ENCODE assay signal across 8 cellular contexts in genomic region chr1:110084226-110085078, GRCh38. TPM values are rescaled to one million over a fixed set of nuclear protein-coding genes. Genes with fewer than 3 reads are reported as not detected.
DNase-seq lines count a peak whose midpoint lies in the region; FAIRE-seq lines count a peak whose summit lies in the region.

No MANE protein-coding gene starts in this region.

- no peak overlapping the region for H2BK15ac ChIP-seq in neuronal stem cell (ENCODE audit: low read length)

- peaks cover 32 to 95% (median 72%) of the 10 kb centered on the region in 3 experiments for H3K27me3 ChIP-seq in neuronal stem cell (ENCODE audit: control insufficient read depth in 3 of 3, insufficient read depth in 3 of 3, low read depth in 1 of 3, low read length in 3 of 3)

- no peak overlapping the region for H2BK120ac ChIP-seq in neuronal stem cell (ENCODE audit: low read depth, low read length)

- peak overlapping the region; percentile 65 for H2AFZ ChIP-seq in neuronal stem cell (ENCODE audit: low read length)

- no peak overlapping the region for H4K8ac ChIP-seq in neuronal stem cell (ENCODE audit: low read depth, low read length)

- no peaks in the 10 kb centered on the region for H3K36me3 ChIP-seq in neuronal stem cell (replicated peaks in 1 of 2; ENCODE audit: control insufficient read depth in 2 of 2, insufficient read depth in 2 of 2, low read length in 2 of 2)

- peaks cover 2% of the 10 kb centered on the region for H3K79me1 ChIP-seq in neuronal stem cell (ENCODE audit: low read depth, low read length)

- H2BK5ac ChIP-seq in neuronal stem cell (ENCODE audit: low read length) = no peak overlapping the region

- H3K27ac ChIP-seq in neuronal stem cell (replicated peaks; ENCODE audit: low read length) = no peak overlapping the region

- no peak overlapping the region for H3K14ac ChIP-seq in neuronal stem cell (ENCODE audit: low read length)

- no peak for FAIRE-seq in HTR-8/SVneo (lab: Jason Lieb, UNC)

- WGBS in neuronal stem cell (ENCODE audit: extremely low coverage in 2 of 2, insufficient read length in 2 of 2, insufficient replicate concordance in 1 of 2), 2 donors = no CpG with 5 or more reads among the region's 72 CpGs

- no peak overlapping the region for H3K4me3 ChIP-seq in neuronal stem cell (ENCODE audit: low read length in 2 of 2)

- H3K4me2 ChIP-seq in neuronal stem cell (ENCODE audit: insufficient read depth, low read length, poor library complexity, severe bottlenecking) = peak overlapping the region; percentile 30

- DNase-seq in stimulated activated CD4-positive, alpha-beta T cell treated with anti-CD3 and anti-CD28 coated beads, Interleukin-15, amount 100 ng/mL, for 24 hours = peak; percentile 56
- no peak for DNase-seq in stimulated activated CD4-positive, alpha-beta T cell treated with anti-CD3 and anti-CD28 coated beads, Interleukin-12 subunit alpha, Interleukin-12 subunit beta, amount 100 ng/mL, for 4 hours
- peak; percentile 72 for DNase-seq in activated CD8-positive, alpha-beta memory T cell treated with anti-CD3 and anti-CD28 coated beads, Interleukin-2, amount 50 U/mL, for 48 hours
- DNase-seq in globus pallidus (ENCODE audit: low spot score) (peak; percentile 16), neuronal stem cell (ENCODE audit: low spot score) (no peak), HTR-8/SVneo (ENCODE audit: insufficient read length, low spot score) (no peak), NCI-H146 (lab: John Stamatoyannopoulos, UW) (no peak), NCI-H1436 (lab: John Stamatoyannopoulos, UW) (no peak)

- H3K4me1 ChIP-seq in neuronal stem cell (ENCODE audit: control insufficient read depth in 2 of 2, insufficient read depth in 1 of 2, low read depth in 1 of 2, low read length in 2 of 2) = peaks cover 3 to 12% of the 10 kb centered on the region in 2 donors

- H4K91ac ChIP-seq in neuronal stem cell (ENCODE audit: low read depth, low read length, poor library complexity) = no peak overlapping the region

- H2BK12ac ChIP-seq in neuronal stem cell (ENCODE audit: low read length) = no peak overlapping the region

- H3K4ac ChIP-seq in neuronal stem cell (ENCODE audit: low read length) = no peak overlapping the region

- no peak overlapping the region for H2AK5ac ChIP-seq in neuronal stem cell (ENCODE audit: low read depth, low read length)

- H3K9me3 ChIP-seq in neuronal stem cell (replicated peaks in 1 of 2; ENCODE audit: control insufficient read depth in 2 of 2, insufficient read depth in 1 of 2, low read depth in 1 of 2, low read length in 2 of 2) = peaks cover 0 to 2% of the 10 kb centered on the region in 2 donors

- no peak overlapping the region for H3K18ac ChIP-seq in neuronal stem cell (ENCODE audit: low read length)

- peak overlapping the region; percentile 82 for H3K23ac ChIP-seq in neuronal stem cell (ENCODE audit: low read depth, low read length, poor library complexity)

- peak overlapping the region; percentile 65 for H3K9ac ChIP-seq in neuronal stem cell (ENCODE audit: low read depth, low read length, poor library complexity)

RNA-seq across cellular contexts. Expression of gene ALX3, which starts 14.0 kb away (rescaled TPM):
- polyA plus RNA-seq in neuronal stem cell (2013, experiment 1 of 2) = 0.53 TPM
- polyA plus RNA-seq in neuronal stem cell (2013, experiment 2 of 2) = 0.36 TPM

RNA-seq across cellular contexts. Expression of gene UBL4B, which starts 27.8 kb away (rescaled TPM):
- not detected for polyA plus RNA-seq in neuronal stem cell (2013, experiment 1 of 2)
- not detected for polyA plus RNA-seq in neuronal stem cell (2013, experiment 2 of 2)

RNA-seq across cellular contexts. Expression of gene STRIP1, which starts 50.0 kb away (rescaled TPM):
- polyA plus RNA-seq in neuronal stem cell (2013, experiment 1 of 2) = 30.2 TPM
- polyA plus RNA-seq in neuronal stem cell (2013, experiment 2 of 2) = 29.8 TPM

Comparison
In these comparisons a context has a peak if more than half of its experiments do, and no peak if none do; other contexts are left out.
1. DNase-seq: peak in stimulated activated CD4-positive, alpha-beta T cell treated with anti-CD3 and anti-CD28 coated beads, Interleukin-15, amount 100 ng/mL, for 24 hours (single experiment), activated CD8-positive, alpha-beta memory T cell treated with anti-CD3 and anti-CD28 coated beads, Interleukin-2, amount 50 U/mL, for 48 hours (single experiment) and globus pallidus (single experiment); none in stimulated activated CD4-positive, alpha-beta T cell treated with anti-CD3 and anti-CD28 coated beads, Interleukin-12 subunit alpha, Interleukin-12 subunit beta, amount 100 ng/mL, for 4 hours (single experiment), neuronal stem cell (single experiment), HTR-8/SVneo (single experiment), NCI-H146 (single experiment) and NCI-H1436 (single experiment).